ENCODE assay signal across 18 cellular contexts in the genomic region with DNA sequence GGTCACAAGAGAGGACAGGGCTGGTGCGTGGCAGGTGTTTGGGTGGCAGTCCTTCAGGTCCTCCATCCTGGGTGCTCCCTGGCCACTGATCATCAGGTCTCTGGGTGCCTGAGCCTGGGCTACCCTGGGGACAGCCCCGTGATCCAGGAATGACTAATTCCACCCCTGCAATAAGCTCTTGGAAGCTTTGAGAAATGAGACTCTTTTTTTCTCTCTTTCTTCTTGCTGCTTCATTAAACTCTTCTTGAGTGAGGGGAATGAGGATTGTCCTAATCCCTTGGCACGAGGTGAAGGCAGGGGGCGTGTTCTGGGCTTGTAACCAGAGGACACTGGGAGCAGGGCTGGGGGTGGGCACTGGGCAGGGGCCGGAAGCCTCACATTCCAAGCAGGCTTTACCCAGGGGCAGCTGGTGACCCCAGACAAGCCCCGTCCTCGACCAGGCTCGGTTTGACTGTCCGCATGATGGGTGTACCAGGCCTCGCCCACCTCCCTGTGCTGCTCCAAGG. TPM values are rescaled to one million over a fixed set of nuclear protein-coding genes. Genes with fewer than 3 reads are reported as not detected.
DNase-seq lines count a peak whose midpoint lies in the region; TF ChIP-seq lines count a peak whose summit lies in the region.
"Had no signal": no experiment of that assay in that cellular context is flagged by ENCODE, and none has a peak within 500 bp of the region (broad histone marks: within the 10 kb centered on the region; RNA-seq: fewer than 3 reads in every experiment).

No MANE protein-coding gene starts in this region.

- H3K9me3 ChIP-seq in NT2/D1 (ENCODE audit: insufficient read depth, low read length) (no peaks in the 10 kb centered on the region), esophagus (ENCODE audit: control insufficient read depth in 2 of 2, insufficient read depth in 1 of 2, low read depth in 1 of 2, low read length in 1 of 2) (no peaks in the 10 kb centered on the region), osteoblast (ENCODE audit: low read depth, low read length) (no peaks in the 10 kb centered on the region)
- H3K9me3 ChIP-seq: esophagus muscularis mucosa, tibial nerve had no signal

- H3K27me3 Mint-ChIP-seq in chondrocyte (ENCODE audit: low read depth) (peaks cover 5% of the 10 kb centered on the region), endothelial cell (ENCODE audit: unreplicated experiment) (peaks cover 8% of the 10 kb centered on the region)

- H3K9ac ChIP-seq in NT2/D1 (ENCODE audit: insufficient read length, low read depth) = peak overlapping the region; percentile 4

- H3K27ac ChIP-seq in esophagus (ENCODE audit: low read depth in 2 of 2, low read length in 1 of 2) (peak overlapping the region; percentile 16 to 69), osteoblast (ENCODE audit: low read depth, low read length) (no peak overlapping the region)
- H3K27ac ChIP-seq: esophagus muscularis mucosa, tibial nerve had no signal

- H3K4me2 ChIP-seq in osteoblast (ENCODE audit: insufficient read depth, low read length) = no peak overlapping the region

- in situ Hi-C loops in G401 (cut with HindIII; ENCODE audit: low sequenced_read_pairs) = no loop called here

- no peak overlapping the region for H2AFZ ChIP-seq in osteoblast (ENCODE audit: low read length)

- no peak for TF ChIP-seq CTCF in osteoblast (IDR thresholded peaks at IDR 0.05; ENCODE audit: extremely low read depth, low read depth, low read length)
- TF ChIP-seq CTCF in chondrocyte (IDR thresholded peaks at IDR 0.05) = no peak
- no peak for TF ChIP-seq CTCF in endothelial cell (IDR thresholded peaks at IDR 0.05; ENCODE audit: unreplicated experiment)

- no peaks in the 10 kb centered on the region for H4K20me1 ChIP-seq in osteoblast (ENCODE audit: insufficient read depth, low read length)

- WGBS in esophagus, 2 donors = 66 to 70% methylated on average over 10 of the region's 10 CpGs

- peaks cover 12% of the 10 kb centered on the region for H3K4me1 ChIP-seq in NT2/D1 (ENCODE audit: insufficient read depth, insufficient read length)
- H3K4me1 ChIP-seq in esophagus (ENCODE audit: control insufficient read depth in 2 of 2, insufficient read depth in 2 of 2, low read length in 1 of 2) = peaks cover 9 to 23% of the 10 kb centered on the region in 2 donors
- no peaks in the 10 kb centered on the region for H3K4me1 ChIP-seq in osteoblast (ENCODE audit: insufficient read depth, low read length)

- H3K27ac Mint-ChIP-seq in chondrocyte (ENCODE audit: unreplicated experiment) (no peak overlapping the region), endothelial cell (ENCODE audit: unreplicated experiment) (no peak overlapping the region)
- H3K27ac Mint-ChIP-seq: IgD-negative memory B cell had no signal

- H3K79me2 ChIP-seq in osteoblast (ENCODE audit: insufficient read depth, low read length) = no peaks in the 10 kb centered on the region

- no peaks in the 10 kb centered on the region for H3K27me3 ChIP-seq in NT2/D1 (ENCODE audit: insufficient read depth, insufficient read length)
- no peaks in the 10 kb centered on the region for H3K27me3 ChIP-seq in esophagus (ENCODE audit: control insufficient read depth in 1 of 2, insufficient read depth in 2 of 2, low read length in 2 of 2)
- H3K27me3 ChIP-seq in osteoblast (ENCODE audit: insufficient read depth, low read length) = no peaks in the 10 kb centered on the region
- H3K27me3 ChIP-seq: esophagus muscularis mucosa, tibial nerve had no signal

- no peak overlapping the region for H3K4me3 ChIP-seq in NT2/D1 (ENCODE audit: insufficient read length, low read depth)
- peak overlapping the region in 1 of 2 donors; percentile 24 for H3K4me3 ChIP-seq in esophagus (ENCODE audit: low read depth in 1 of 2, low read length in 2 of 2)
- no peak overlapping the region for H3K4me3 ChIP-seq in osteoblast (ENCODE audit: insufficient read depth, low read length)
- H3K4me3 ChIP-seq: esophagus muscularis mucosa, tibial nerve had no signal

- H3K9me3 Mint-ChIP-seq in chondrocyte (ENCODE audit: low read depth) (no peaks in the 10 kb centered on the region), endothelial cell (ENCODE audit: unreplicated experiment) (no peaks in the 10 kb centered on the region)
- H3K9me3 Mint-ChIP-seq: IgD-negative memory B cell had no signal

- H3K4me3 Mint-ChIP-seq in chondrocyte (ENCODE audit: unreplicated experiment) (no peak overlapping the region), endothelial cell (ENCODE audit: unreplicated experiment) (no peak overlapping the region)
- H3K4me3 Mint-ChIP-seq: IgD-negative memory B cell had no signal

- peak; percentile 42 for DNase-seq in G401 (ENCODE audit: low spot score)
- DNase-seq in NT2/D1 (ENCODE audit: low read depth, low spot score) = no peak
- DNase-seq in osteoblast (ENCODE audit: insufficient read length, low spot score, missing footprints) = peak; percentile 92
- DNase-seq in UCSD-AML1 (lab: John Stamatoyannopoulos, UW; ENCODE audit: unreplicated experiment) = no peak
- no peak for DNase-seq in chondrocyte (ENCODE audit: low spot score)
- DNase-seq in epidermal melanocyte (ENCODE audit: insufficient read length, low spot score) = no peak
- no peak for DNase-seq in endothelial cell (ENCODE audit: low spot score)
- DNase-seq: aorta, cortex of kidney, DMS79, mesenchymal stem cell, NCI-H526 had no signal

- no peaks in the 10 kb centered on the region for H3K36me3 Mint-ChIP-seq in chondrocyte (ENCODE audit: low read depth)
- H3K36me3 Mint-ChIP-seq in endothelial cell (ENCODE audit: low read depth, unreplicated experiment) = no peaks in the 10 kb centered on the region

- H3K4me1 Mint-ChIP-seq in chondrocyte (ENCODE audit: low read depth) = peaks cover 18% of the 10 kb centered on the region
- peaks cover 15% of the 10 kb centered on the region for H3K4me1 Mint-ChIP-seq in endothelial cell (ENCODE audit: unreplicated experiment)

- H3K36me3 ChIP-seq in NT2/D1 (ENCODE audit: insufficient read depth, insufficient read length, low read length) (no peaks in the 10 kb centered on the region), esophagus (ENCODE audit: control insufficient read depth in 2 of 2, insufficient read depth in 2 of 2, low read length in 1 of 2) (no peaks in the 10 kb centered on the region), osteoblast (ENCODE audit: insufficient read depth, low read length) (no peaks in the 10 kb centered on the region)
- H3K36me3 ChIP-seq: esophagus muscularis mucosa, tibial nerve had no signal

RNA-seq across cellular contexts. Expression of gene SPNS2, which starts 21.3 kb away (rescaled TPM):
- total RNA-seq in G401 (2014; rRNA removed; shearing (Covaris generic)) = 58.1 and 61.5 TPM in 2 replicates
- polyA plus RNA-seq in esophagus = 100 to 1,000 TPM in 1 of 2 donors, 10 to 100 TPM in 1; 95.3 to 238 TPM
- total RNA-seq in osteoblast = under 0.01 TPM in 2 replicates
- 0.70 to 0.87 TPM in 2 of 3 replicates, not detected in the other for total RNA-seq in chondrocyte
- total RNA-seq in endothelial cell (ENCODE audit: unreplicated experiment) = 187 TPM
- polyA plus RNA-seq: BJ, IgD-negative memory B cell had no signal

RNA-seq across cellular contexts. Expression of gene SPNS3, which starts 43.6 kb away (rescaled TPM):
- total RNA-seq in G401 (2014; rRNA removed; shearing (Covaris generic)) = 0.12 and 1.2 TPM in 2 replicates
- 1 to 10 TPM in 1 of 2 donors, under 1 TPM in 1; 0.36 to 1.3 TPM for polyA plus RNA-seq in esophagus
- not detected in 2 replicates for total RNA-seq in osteoblast
- total RNA-seq in chondrocyte = not detected in 3 replicates
- total RNA-seq in endothelial cell (ENCODE audit: unreplicated experiment) = 0.18 TPM
- total RNA-seq: skeletal muscle tissue had no signal
- polyA plus RNA-seq: BJ had no signal

Comparison
In these comparisons a context has a peak if more than half of its experiments do, and no peak if none do; other contexts are left out.
1. DNase-seq: peak in G401 (single experiment) and osteoblast (single experiment); none in NT2/D1 (single experiment), UCSD-AML1 (single experiment), chondrocyte (single experiment), epidermal melanocyte (single experiment) and endothelial cell (single experiment).
2. RNA of gene SPNS2, which starts 21.3 kb away (total RNA-seq): 187 TPM in endothelial cell (single experiment) and 58.1 to 61.5 TPM in G401; 0.70 to 0.87 TPM in chondrocyte and under 0.01 TPM in osteoblast; every median in the first group is over 10 times any median in the second.